ENCODE assay signal across 1 cellular context in the genomic region with DNA sequence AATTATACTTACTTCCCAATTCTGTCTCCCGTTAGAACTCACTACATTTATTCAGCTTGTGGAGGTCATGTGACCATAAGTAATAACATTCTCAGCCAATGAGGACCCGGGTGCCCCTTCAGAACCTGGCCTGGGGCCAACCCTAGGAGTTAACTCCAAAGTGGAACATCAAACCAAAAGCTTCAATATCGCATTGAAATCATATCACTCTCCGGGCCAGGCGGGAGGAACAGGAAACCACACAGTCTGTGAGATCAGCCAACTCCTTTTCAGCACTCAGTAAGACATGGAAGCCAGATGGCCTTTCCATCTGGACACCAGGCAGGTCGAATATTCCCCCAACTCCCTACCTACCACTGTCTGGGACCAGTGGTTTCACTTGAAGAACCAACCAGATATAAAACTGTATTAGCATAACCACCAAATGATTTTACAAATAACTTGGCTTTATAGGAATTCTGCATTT.
A peak's percentile ranks its signal among the peaks of the same experiment; 100 is the strongest.
TF ChIP-seq lines count a peak whose summit lies in the region.

No MANE protein-coding gene starts in this region.

TF ChIP-seq in K562, 482 proteins besides CTCF, POLR2A, EP300 and RAD21 (continued from another document):
- peak; percentile 17 to 28; a peak in 1 of 4 replicates for TF ChIP-seq MAZ (CRISPR knock-in tag; conservative IDR thresholded peaks at IDR 0.05 in 1 of 2, IDR thresholded peaks at IDR 0.05 in 1 of 2)
- TF ChIP-seq ZNF584 (CRISPR knock-in tag; IDR thresholded peaks at IDR 0.05; ENCODE audit: low read depth), result 0 out of 2 replicates have a peak, but pooled peaks have one; percentile 32
- 0 out of 2 replicates have a peak, but pooled peaks have one; percentile 10 for TF ChIP-seq ELF1 (tag; IDR thresholded peaks at IDR 0.05)
- TF ChIP-seq, protein P1, sequence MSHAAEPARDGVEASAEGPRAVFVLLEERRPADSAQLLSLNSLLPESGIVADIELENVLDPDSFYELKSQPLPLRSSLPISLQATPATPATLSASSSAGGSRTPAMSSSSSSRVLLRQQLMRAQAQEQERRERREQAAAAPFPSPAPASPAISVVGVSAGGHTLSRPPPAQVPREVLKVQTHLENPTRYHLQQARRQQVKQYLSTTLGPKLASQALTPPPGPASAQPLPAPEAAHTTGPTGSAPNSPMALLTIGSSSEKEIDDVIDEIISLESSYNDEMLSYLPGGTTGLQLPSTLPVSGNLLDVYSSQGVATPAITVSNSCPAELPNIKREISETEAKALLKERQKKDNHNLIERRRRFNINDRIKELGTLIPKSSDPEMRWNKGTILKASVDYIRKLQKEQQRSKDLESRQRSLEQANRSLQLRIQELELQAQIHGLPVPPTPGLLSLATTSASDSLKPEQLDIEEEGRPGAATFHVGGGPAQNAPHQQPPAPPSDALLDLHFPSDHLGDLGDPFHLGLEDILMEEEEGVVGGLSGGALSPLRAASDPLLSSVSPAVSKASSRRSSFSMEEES (CRISPR knock-in tag; IDR thresholded peaks at IDR 0.05), result peak; percentile 98
